Comparison of ENCODE assay signal across 10 cellular contexts in the genomic region with DNA sequence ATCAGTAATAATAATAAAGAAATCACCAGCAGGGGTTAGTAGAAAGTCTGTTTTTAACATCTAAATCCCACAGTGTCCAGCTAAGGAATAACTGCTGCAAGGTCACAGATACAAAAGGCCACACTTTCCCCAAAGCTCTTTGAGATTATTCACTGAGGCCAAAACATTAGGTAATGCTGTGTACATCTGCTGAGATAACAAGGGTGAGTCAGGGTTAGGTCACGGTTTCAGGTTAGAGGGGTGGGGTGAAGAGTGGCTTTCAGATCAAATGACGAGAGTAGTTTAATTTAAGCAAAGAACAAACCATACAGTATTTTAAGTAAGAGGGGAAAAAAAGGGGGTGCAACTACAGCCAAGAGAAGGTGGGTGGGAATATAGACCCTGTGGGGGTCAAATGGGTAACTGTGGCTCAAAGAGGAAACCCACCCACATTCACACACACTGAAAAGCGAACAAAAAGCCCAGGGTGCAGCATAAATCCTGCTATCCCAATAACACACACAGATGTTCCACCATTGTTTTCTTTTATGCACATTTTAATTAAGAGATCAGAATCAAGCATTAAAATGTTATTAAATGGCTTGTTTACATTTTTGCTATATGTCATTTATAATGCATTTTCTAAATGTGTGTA.
DNase-seq lines count a peak whose midpoint lies in the region; ATAC-seq, FAIRE-seq and TF ChIP-seq lines count a peak whose summit lies in the region.
"Had no signal": no experiment of that assay in that cellular context is flagged by ENCODE, and none has a peak within 500 bp of the region (broad histone marks: within the 10 kb centered on the region; RNA-seq: fewer than 3 reads in every experiment).

No MANE protein-coding gene starts in this region.

- no peaks in the 10 kb centered on the region for H3K27me3 Mint-ChIP-seq in type B pancreatic cell

- DNase-seq in COLO668 (lab: John Stamatoyannopoulos, UW; ENCODE audit: unreplicated experiment) (peak; percentile 5), NCI-H226 (peak; percentile 58), glomerular visceral epithelial cell (ENCODE audit: extremely low spot score) (peak; percentile 74), type B pancreatic cell (ENCODE audit: extremely low spot score, unreplicated experiment) (no peak), occipital lobe (lab: John Stamatoyannopoulos, UW) (no peak), GM19239 (ENCODE audit: insufficient read length, low spot score) (no peak)

- TF ChIP-seq CTCF in type B pancreatic cell (conservative IDR thresholded peaks at IDR 0.05): no peak

- H3K27ac Mint-ChIP-seq in type B pancreatic cell: peak overlapping the region; percentile 81

- peaks cover 28% of the 10 kb centered on the region for H3K4me1 Mint-ChIP-seq in type B pancreatic cell (ENCODE audit: unreplicated experiment)

- no peak for FAIRE-seq in GM19239 (lab: Jason Lieb, UNC)
- FAIRE-seq: colon, H1 had no signal

- no peaks in the 10 kb centered on the region for H3K9me3 Mint-ChIP-seq in type B pancreatic cell

- H3K4me3 Mint-ChIP-seq in type B pancreatic cell: peak overlapping the region; percentile 34

- ATAC-seq in GM21526 (IDR thresholded peaks at IDR 0.05; ENCODE audit: low FRiP score, unreplicated experiment) (peak; percentile 80), GM18511 (IDR thresholded peaks at IDR 0.05; ENCODE audit: unreplicated experiment) (no peak)

- H3K36me3 Mint-ChIP-seq in type B pancreatic cell: no peaks in the 10 kb centered on the region

Comparison
In these comparisons a context has a peak if more than half of its experiments do, and no peak if none do; other contexts are left out.
1. DNase-seq: peak in COLO668 (single experiment), NCI-H226 (single experiment) and glomerular visceral epithelial cell (single experiment); none in type B pancreatic cell (single experiment), occipital lobe (single experiment) and GM19239 (single experiment).